In genomic region chr12:10607885-10608458, GRCh38 we compare ENCODE assay signal across 12 cellular contexts. TPM values are rescaled to one million over a fixed set of nuclear protein-coding genes. Genes with fewer than 3 reads are reported as not detected.
DNase-seq lines count a peak whose midpoint lies in the region; TF ChIP-seq lines count a peak whose summit lies in the region.
"Had no signal": no experiment of that assay in that cellular context is flagged by ENCODE, and none has a peak within 500 bp of the region (broad histone marks: within the 10 kb centered on the region; RNA-seq: fewer than 3 reads in every experiment).

No MANE protein-coding gene starts in this region.

- H3K27ac ChIP-seq in mammary epithelial cell (ENCODE audit: insufficient read depth, low read depth, low read length), result no peak overlapping the region
- no peak overlapping the region for H3K27ac ChIP-seq in osteoblast (ENCODE audit: low read depth, low read length)
- no peak overlapping the region for H3K27ac ChIP-seq in WERI-Rb-1
- H3K27ac ChIP-seq: SK-N-MC had no signal

- CTCF ChIA-PET in mammary epithelial cell (lab: Charles Lee; ENCODE audit: low non-redundant PET), result no interaction called here

- no peaks in the 10 kb centered on the region for H4K20me1 ChIP-seq in mammary epithelial cell (ENCODE audit: insufficient read depth, low read length)
- no peaks in the 10 kb centered on the region for H4K20me1 ChIP-seq in osteoblast (ENCODE audit: insufficient read depth, low read length)

- peaks cover 28% of the 10 kb centered on the region for H3K79me2 ChIP-seq in mammary epithelial cell (ENCODE audit: insufficient read depth, low read length)
- peaks cover 18% of the 10 kb centered on the region for H3K79me2 ChIP-seq in osteoblast (ENCODE audit: insufficient read depth, low read length)

- H3K9me3 Mint-ChIP-seq in activated CD4-positive, alpha-beta T cell treated with anti-CD3 and anti-CD28 coated beads, Interleukin-2, amount 10 ng/mL, durations not matched to agents 24 days and 14 days, result no peaks in the 10 kb centered on the region
- H3K9me3 Mint-ChIP-seq: CD4-positive, alpha-beta memory T cell had no signal

- BruUV-seq in mammary epithelial cell (replicated peaks; lab: Mats Ljungman, UMichigan), result no TSS peak

- TF ChIP-seq CTCF in LNCAP (IDR thresholded peaks at IDR 0.05) (peak; percentile 22; the same call in 1 of the 2 replicates), mammary epithelial cell (conservative IDR thresholded peaks at IDR 0.05 in 1 of 2, IDR thresholded peaks at IDR 0.05 in 1 of 2; ENCODE audit: extremely low read depth in 1 of 2, insufficient read depth in 1 of 2, low read depth in 1 of 2, low read length in 2 of 2) (peak; percentile 5 to 27), osteoblast (IDR thresholded peaks at IDR 0.05; ENCODE audit: extremely low read depth, low read depth, low read length) (peak; percentile 48), WERI-Rb-1 (IDR thresholded peaks at IDR 0.05; ENCODE audit: low read depth, low read length) (no peak)

- H3K9me3 ChIP-seq in mammary epithelial cell (replicated peaks; ENCODE audit: insufficient read depth, low read length) (no peaks in the 10 kb centered on the region), osteoblast (ENCODE audit: low read depth, low read length) (no peaks in the 10 kb centered on the region), WERI-Rb-1 (ENCODE audit: severe bottlenecking) (no peaks in the 10 kb centered on the region)

- no peak overlapping the region for H3K4me3 Mint-ChIP-seq in activated CD4-positive, alpha-beta T cell treated with anti-CD3 and anti-CD28 coated beads, Interleukin-2, amount 10 ng/mL, durations not matched to agents 24 days and 14 days
- H3K4me3 Mint-ChIP-seq: CD4-positive, alpha-beta memory T cell had no signal

- intact Hi-C loops in activated CD4-positive, alpha-beta T cell treated with anti-CD3 and anti-CD28 coated beads, Interleukin-2, amount 10 ng/mL, durations not matched to agents 24 days and 14 days (cut with micrococcal nuclease), result no loop called here
- intact Hi-C loops in mammary epithelial cell (cut with micrococcal nuclease), result loop anchor here (1.0 kb wide), 1 partner anchor 66 kb away; the partner anchor contains the start of gene STYK1

- H3K36me3 ChIP-seq in mammary epithelial cell (ENCODE audit: insufficient read depth, low read length) (peaks cover 9% of the 10 kb centered on the region), osteoblast (ENCODE audit: insufficient read depth, low read length) (peaks cover 35% of the 10 kb centered on the region), WERI-Rb-1 (peaks cover 49% of the 10 kb centered on the region)

- no peaks in the 10 kb centered on the region for H3K27me3 Mint-ChIP-seq in activated CD4-positive, alpha-beta T cell treated with anti-CD3 and anti-CD28 coated beads, Interleukin-2, amount 10 ng/mL, durations not matched to agents 24 days and 14 days
- H3K27me3 Mint-ChIP-seq: CD4-positive, alpha-beta memory T cell had no signal

- H3K4me2 ChIP-seq in mammary epithelial cell (ENCODE audit: insufficient read depth, low read depth, low read length) (no peak overlapping the region), osteoblast (ENCODE audit: insufficient read depth, low read length) (no peak overlapping the region)

- DNase-seq in activated CD4-positive, alpha-beta T cell treated with anti-CD3 and anti-CD28 coated beads, Interleukin-2, amount 50 U/mL, for 1 hour, result peak; percentile 3
- no peak for DNase-seq in activated CD4-positive, alpha-beta T cell treated with anti-CD3 and anti-CD28 coated beads, Interleukin-2, amount 10 ng/mL, durations not matched to agents 24 days and 14 days
- DNase-seq in mammary epithelial cell (no peak), osteoblast (ENCODE audit: insufficient read length, low spot score, missing footprints) (no peak), WERI-Rb-1 (no peak), cerebellar nuclear complex (lab: John Stamatoyannopoulos, UW) (no peak)
- no peak for DNase-seq in stimulated activated CD4-positive, alpha-beta T cell treated with anti-CD3 and anti-CD28 coated beads, Interleukin-4, amount 100 ng/mL, for 24 hours
- DNase-seq: activated T-cell treated with anti-CD3 and anti-CD28 coated beads, Interleukin-2, amount 50 U/mL, for 48 hours; CD4-positive, alpha-beta memory T cell; NCI-H1105 had no signal

- peaks cover 22% of the 10 kb centered on the region for H3K4me1 Mint-ChIP-seq in activated CD4-positive, alpha-beta T cell treated with anti-CD3 and anti-CD28 coated beads, Interleukin-2, amount 10 ng/mL, durations not matched to agents 24 days and 14 days

- WGBS in mammary epithelial cell (ENCODE audit: low coverage, missing lambda C conversion rate), result 81% methylated on average over 3 of the region's 3 CpGs

- H2AFZ ChIP-seq in mammary epithelial cell (ENCODE audit: low read depth, low read length) (no peak overlapping the region), osteoblast (ENCODE audit: low read length) (no peak overlapping the region)

- H3K4me1 ChIP-seq in mammary epithelial cell (ENCODE audit: insufficient read depth, low read length) (peaks cover 12% of the 10 kb centered on the region), osteoblast (ENCODE audit: insufficient read depth, low read length) (peaks cover 12% of the 10 kb centered on the region)

- peaks cover 51% of the 10 kb centered on the region for H3K36me3 Mint-ChIP-seq in activated CD4-positive, alpha-beta T cell treated with anti-CD3 and anti-CD28 coated beads, Interleukin-2, amount 10 ng/mL, durations not matched to agents 24 days and 14 days (ENCODE audit: low read depth)

- H3K4me3 ChIP-seq in mammary epithelial cell (replicated peaks in 1 of 3; ENCODE audit: insufficient read depth in 1 of 3, low read depth in 2 of 3, low read length in 3 of 3) (no peak overlapping the region), osteoblast (ENCODE audit: insufficient read depth, low read length) (no peak overlapping the region), WERI-Rb-1 (ENCODE audit: low read depth, low read length) (no peak overlapping the region)
- H3K4me3 ChIP-seq: SK-N-MC had no signal

- H3K27me3 ChIP-seq in mammary epithelial cell (ENCODE audit: insufficient read depth, low read length) (no peaks in the 10 kb centered on the region), osteoblast (ENCODE audit: insufficient read depth, low read length) (no peaks in the 10 kb centered on the region), WERI-Rb-1 (ENCODE audit: insufficient read depth, low read depth, severe bottlenecking) (no peaks in the 10 kb centered on the region)

- no peak overlapping the region for H3K27ac Mint-ChIP-seq in activated CD4-positive, alpha-beta T cell treated with anti-CD3 and anti-CD28 coated beads, Interleukin-2, amount 10 ng/mL, durations not matched to agents 24 days and 14 days

- dilution Hi-C loops in mammary epithelial cell (cut with HindIII; ENCODE audit: low sequenced_read_pairs), result no loop called here

- H3K9ac ChIP-seq in mammary epithelial cell (ENCODE audit: insufficient read depth, low read length), result no peak overlapping the region

- in situ Hi-C loops in mammary epithelial cell (cut with MboI; ENCODE audit: low sequenced_read_pairs in 2 of 2), result no loop called here

RNA-seq across cellular contexts. Expression of gene MAGOHB, which starts 5.4 kb away (rescaled TPM):
- 88.6 and 91.1 TPM in 2 replicates for total RNA-seq in activated CD4-positive, alpha-beta T cell treated with anti-CD3 and anti-CD28 coated beads, Interleukin-2, amount 10 ng/mL, durations not matched to agents 24 days and 14 days
- total RNA-seq in mammary epithelial cell, result 10 to 100 TPM; 10.7 to 28.0 TPM
- polyA plus RNA-seq in mammary epithelial cell, result 20.7 TPM
- polyA minus RNA-seq in mammary epithelial cell, result 7.2 TPM
- total RNA-seq in osteoblast, result 16.3 and 18.0 TPM in 2 replicates
